Comparison of ENCODE assay signal across 10 cellular contexts in genomic region chr6:36609582-36609981, GRCh38. TPM values are rescaled to one million over a fixed set of nuclear protein-coding genes. Genes with fewer than 3 reads are reported as not detected.
A peak's percentile ranks its signal among the peaks of the same experiment; 100 is the strongest.
DNase-seq lines count a peak whose midpoint lies in the region; ATAC-seq and TF ChIP-seq lines count a peak whose summit lies in the region.
"Had no signal": no experiment of that assay in that cellular context is flagged by ENCODE, and none has a peak within 500 bp of the region (broad histone marks: within the 10 kb centered on the region; RNA-seq: fewer than 3 reads in every experiment).

No MANE protein-coding gene starts in this region.

- H3K9me2 ChIP-seq in OCI-LY7 (ENCODE audit: insufficient read depth, low read length) = no peaks in the 10 kb centered on the region

- H3K4me3 ChIP-seq in left lung (no peak overlapping the region), transverse colon (no peak overlapping the region), OCI-LY7 (ENCODE audit: low read depth, low read length, poor library complexity, severe bottlenecking) (no peak overlapping the region)

- H3K27ac ChIP-seq in left lung (no peak overlapping the region), transverse colon (peak overlapping the region; percentile 39 to 64 (median 49)), OCI-LY7 (ENCODE audit: low read depth, low read length, poor library complexity, severe bottlenecking) (no peak overlapping the region)

- H3K4me1 Mint-ChIP-seq in activated naive CD4-positive, alpha-beta T cell treated with anti-CD3 and anti-CD28 coated beads, Interleukin-2, amount 10 ng/mL, durations not matched to agents 7 days and 5 days = peaks cover 41% of the 10 kb centered on the region
- H3K4me1 Mint-ChIP-seq in activated CD4-positive, alpha-beta memory T cell treated with anti-CD3 and anti-CD28 coated beads, Interleukin-2, amount 10 ng/mL, durations not matched to agents 7 days and 5 days = peaks cover 41% of the 10 kb centered on the region

- no peak for DNase-seq in activated naive CD4-positive, alpha-beta T cell treated with anti-CD3 and anti-CD28 coated beads, Interleukin-2, amount 10 ng/mL, durations not matched to agents 7 days and 5 days
- DNase-seq in activated naive CD4-positive, alpha-beta T cell treated with Interleukin-2 at 50 U/mL for 16 hours = no peak
- no peak for DNase-seq in activated CD4-positive, alpha-beta memory T cell treated with anti-CD3 and anti-CD28 coated beads, Interleukin-2, amount 10 ng/mL, durations not matched to agents 7 days and 5 days
- DNase-seq in left lung = no peak
- no peak for DNase-seq in transverse colon
- DNase-seq in OCI-LY7 (ENCODE audit: low spot score) = no peak
- DNase-seq: anterior cingulate cortex, OCI-M1 had no signal

- in situ Hi-C loops in transverse colon (cut with MboI; ENCODE audit: low pct_ligation_motif_present in 1 of 4, low pct_unique_long_range_greater_than_20kb in 1 of 4, low sequenced_read_pairs in 3 of 4) = loop anchor here in 1 of 4 donors (25.0 kb wide), 1 partner anchor 153 kb away; no protein-coding TSS in a partner anchor

- H3K9me3 Mint-ChIP-seq in activated naive CD4-positive, alpha-beta T cell treated with anti-CD3 and anti-CD28 coated beads, Interleukin-2, amount 10 ng/mL, durations not matched to agents 7 days and 5 days = no peaks in the 10 kb centered on the region
- H3K9me3 Mint-ChIP-seq in activated CD4-positive, alpha-beta memory T cell treated with anti-CD3 and anti-CD28 coated beads, Interleukin-2, amount 10 ng/mL, durations not matched to agents 7 days and 5 days = no peaks in the 10 kb centered on the region

- no peaks in the 10 kb centered on the region for H3K27me3 Mint-ChIP-seq in activated naive CD4-positive, alpha-beta T cell treated with anti-CD3 and anti-CD28 coated beads, Interleukin-2, amount 10 ng/mL, durations not matched to agents 7 days and 5 days
- no peaks in the 10 kb centered on the region for H3K27me3 Mint-ChIP-seq in activated CD4-positive, alpha-beta memory T cell treated with anti-CD3 and anti-CD28 coated beads, Interleukin-2, amount 10 ng/mL, durations not matched to agents 7 days and 5 days

- H3K36me3 ChIP-seq in left lung (peaks cover 0 to 100% of the 10 kb centered on the region in 2 donors), transverse colon (peaks cover 0 to 35% (median 8%) of the 10 kb centered on the region in 4 donors), OCI-LY7 (ENCODE audit: insufficient read depth, low read length) (peaks cover 90% of the 10 kb centered on the region)

- H3K4me3 Mint-ChIP-seq in activated naive CD4-positive, alpha-beta T cell treated with anti-CD3 and anti-CD28 coated beads, Interleukin-2, amount 10 ng/mL, durations not matched to agents 7 days and 5 days = no peak overlapping the region
- H3K4me3 Mint-ChIP-seq in activated CD4-positive, alpha-beta memory T cell treated with anti-CD3 and anti-CD28 coated beads, Interleukin-2, amount 10 ng/mL, durations not matched to agents 7 days and 5 days = no peak overlapping the region

- ATAC-seq in left lung = peak; percentile 8
- ATAC-seq in HG02870 (IDR thresholded peaks at IDR 0.05; ENCODE audit: unreplicated experiment) = no peak
- no peak for ATAC-seq in GM21381 (IDR thresholded peaks at IDR 0.05; ENCODE audit: unreplicated experiment)

- H3K9me3 ChIP-seq in left lung (no peaks in the 10 kb centered on the region), transverse colon (no peaks in the 10 kb centered on the region), OCI-LY7 (ENCODE audit: low read length) (no peaks in the 10 kb centered on the region)

- H3K4me2 ChIP-seq in OCI-LY7 (ENCODE audit: low read length) = no peak overlapping the region

- TF ChIP-seq POLR2A in transverse colon (IDR thresholded peaks at IDR 0.05) = no peak

- intact Hi-C loops in left lung (cut with DNase I) = no loop called here
- intact Hi-C loops in transverse colon (cut with DNase I; ENCODE audit: low total_unique reads) = no loop called here
- intact Hi-C loops in OCI-LY7 (cut with micrococcal nuclease; ENCODE audit: unreplicated experiment) = no loop called here

- H3K27ac Mint-ChIP-seq in activated naive CD4-positive, alpha-beta T cell treated with anti-CD3 and anti-CD28 coated beads, Interleukin-2, amount 10 ng/mL, durations not matched to agents 7 days and 5 days = peak overlapping the region; percentile 60
- peak overlapping the region; percentile 58 for H3K27ac Mint-ChIP-seq in activated CD4-positive, alpha-beta memory T cell treated with anti-CD3 and anti-CD28 coated beads, Interleukin-2, amount 10 ng/mL, durations not matched to agents 7 days and 5 days

- TF ChIP-seq CTCF in left lung (IDR thresholded peaks at IDR 0.05) (no peak), transverse colon (IDR thresholded peaks at IDR 0.05) (no peak), OCI-LY7 (conservative IDR thresholded peaks at IDR 0.05; ENCODE audit: low read length) (no peak)

- H3K4me1 ChIP-seq in left lung (peaks cover 3 to 51% of the 10 kb centered on the region in 2 donors), transverse colon (peaks cover 31 to 51% (median 44%) of the 10 kb centered on the region in 4 donors), OCI-LY7 (ENCODE audit: insufficient read depth, low read length, poor library complexity, severe bottlenecking) (peaks cover under 1% of the 10 kb centered on the region)

- POLR2A ChIA-PET in activated CD4-positive, alpha-beta memory T cell treated with anti-CD3 and anti-CD28 coated beads, Interleukin-2, amount 10 ng/mL, durations not matched to agents 7 days and 5 days (lab: Charles Lee) = interaction anchor here (0.6 to 8.9 kb wide), 4 partner anchors 12 to 166 kb away, joined by 3 to 122 read pairs (median 4); partner anchors contain the start of genes CDKN1A and SRSF3
- POLR2A ChIA-PET in OCI-LY7 (lab: Charles Lee) = interaction anchor here (1.0 kb wide), 1 partner anchor 23 kb away, joined by 3 read pairs; no protein-coding TSS in a partner anchor

- TF ChIP-seq EP300 in transverse colon (IDR thresholded peaks at IDR 0.05; ENCODE audit: low read depth) = no peak

- CTCF ChIA-PET in activated naive CD4-positive, alpha-beta T cell treated with anti-CD3 and anti-CD28 coated beads, Interleukin-2, amount 10 ng/mL, durations not matched to agents 7 days and 5 days (lab: Charles Lee) = interaction anchor here (0.8 to 1.5 kb wide), 4 partner anchors 12 to 149 kb away, joined by 5 to 6 read pairs (median 6); no protein-coding TSS in a partner anchor
- CTCF ChIA-PET in activated CD4-positive, alpha-beta memory T cell treated with anti-CD3 and anti-CD28 coated beads, Interleukin-2, amount 10 ng/mL, durations not matched to agents 7 days and 5 days (lab: Charles Lee) = interaction anchor here (0.7 to 3.0 kb wide), 8 partner anchors 9 to 1233 kb away, joined by 3 to 13 read pairs (median 4); no protein-coding TSS in a partner anchor
- CTCF ChIA-PET in OCI-LY7 (lab: Charles Lee; ENCODE audit: unreplicated experiment) = no interaction called here

- WGBS in transverse colon (ENCODE audit: low coverage in 1 of 2), 2 donors = 83 to 93% methylated on average over 3 of the region's 3 CpGs

- H3K27me3 ChIP-seq in left lung (no peaks in the 10 kb centered on the region), transverse colon (no peaks in the 10 kb centered on the region)

- H2AFZ ChIP-seq in OCI-LY7 (ENCODE audit: low read length) = no peak overlapping the region

- H3K36me3 Mint-ChIP-seq in activated naive CD4-positive, alpha-beta T cell treated with anti-CD3 and anti-CD28 coated beads, Interleukin-2, amount 10 ng/mL, durations not matched to agents 7 days and 5 days = peaks cover 64% of the 10 kb centered on the region
- H3K36me3 Mint-ChIP-seq in activated CD4-positive, alpha-beta memory T cell treated with anti-CD3 and anti-CD28 coated beads, Interleukin-2, amount 10 ng/mL, durations not matched to agents 7 days and 5 days (ENCODE audit: low read depth) = peaks cover 76% of the 10 kb centered on the region

- peaks cover 13% of the 10 kb centered on the region; the same call in 1 of the 2 replicates for H3K79me2 ChIP-seq in OCI-LY7 (ENCODE audit: insufficient read depth, low read depth, low read length)

- no TSS peak for BruUV-seq in OCI-LY7 (replicated peaks; lab: Mats Ljungman, UMichigan)

- H4K20me1 ChIP-seq in OCI-LY7 (ENCODE audit: insufficient read depth, low read length) = peaks cover 20% of the 10 kb centered on the region; the same call in 1 of the 2 replicates

RNA-seq across cellular contexts. Expression of gene SRSF3, which starts 15.4 kb away (rescaled TPM):
- 100 to 1,000 TPM; 384 to 385 TPM for total RNA-seq in activated CD4-positive, alpha-beta memory T cell treated with anti-CD3 and anti-CD28 coated beads, Interleukin-2, amount 10 ng/mL, durations not matched to agents 7 days and 5 days
- total RNA-seq in left lung (100 to 1,000 TPM; 173 to 253 TPM), transverse colon (100 to 1,000 TPM; 110 to 177 (median 144) TPM), OCI-LY7 (2022) (498 and 539 TPM in 2 replicates)
- total RNA-seq in OCI-LY7 (2014; rRNA removed; shearing (Covaris generic)) = 316 and 557 TPM in 2 replicates

Comparison
In these comparisons a context has a peak if more than half of its experiments do, and no peak if none do; other contexts are left out.
1. H3K27ac ChIP-seq: peak in transverse colon (4 of 4); none in left lung (0 of 2) and OCI-LY7 (single experiment).